10 cellular contexts compared by ENCODE assay signal in genomic region chr6:142838821-142839685, GRCh38.
A peak's percentile ranks its signal among the peaks of the same experiment; 100 is the strongest.
DNase-seq lines count a peak whose midpoint lies in the region.
"Had no signal": no experiment of that assay in that cellular context is flagged by ENCODE, and none has a peak within 500 bp of the region (broad histone marks: within the 10 kb centered on the region; RNA-seq: fewer than 3 reads in every experiment).

No MANE protein-coding gene starts in this region.

- no peak overlapping the region for H2BK5ac ChIP-seq in mesenchymal stem cell (ENCODE audit: low read depth, low read length, poor library complexity, severe bottlenecking)

- H3K36me3 ChIP-seq in mesenchymal stem cell (ENCODE audit: control insufficient read depth in 1 of 2, insufficient read depth in 2 of 2, low read depth in 1 of 2, low read length in 2 of 2), result peaks cover 0 to 3% of the 10 kb centered on the region in 2 experiments

- H3K4me3 ChIP-seq in mesenchymal stem cell (ENCODE audit: insufficient read depth in 1 of 2, low read depth in 1 of 2, low read length in 2 of 2), result no peak overlapping the region

- H3K27me3 ChIP-seq in mesenchymal stem cell (ENCODE audit: control insufficient read depth in 1 of 2, insufficient read depth in 1 of 2, low read length in 2 of 2), result no peaks in the 10 kb centered on the region

- H2BK15ac ChIP-seq in mesenchymal stem cell (ENCODE audit: low read depth, poor library complexity, severe bottlenecking), result no peak overlapping the region

- H3K18ac ChIP-seq in mesenchymal stem cell (ENCODE audit: low read depth in 1 of 2, low read length in 2 of 2), result no peak overlapping the region

- no peak overlapping the region for H2AK5ac ChIP-seq in mesenchymal stem cell (ENCODE audit: low read length, severe bottlenecking)

- no peak overlapping the region for H3K27ac ChIP-seq in mesenchymal stem cell (ENCODE audit: low read length, poor library complexity, severe bottlenecking)

- peaks cover 6% of the 10 kb centered on the region for H3K36me3 Mint-ChIP-seq in IgD-negative memory B cell
- H3K36me3 Mint-ChIP-seq: brain had no signal

- H3K4me3 Mint-ChIP-seq in IgD-negative memory B cell, result peak overlapping the region; percentile 39 to 92 (median 81)
- H3K4me3 Mint-ChIP-seq: brain had no signal

- peak overlapping the region; percentile 19 for H2BK120ac ChIP-seq in mesenchymal stem cell (ENCODE audit: low read depth, low read length)

- peaks cover 2% of the 10 kb centered on the region for H3K4me1 ChIP-seq in mesenchymal stem cell (ENCODE audit: control insufficient read depth, insufficient read depth, low read depth, low read length)

- H2AFZ ChIP-seq in mesenchymal stem cell (ENCODE audit: low read depth, low read length), result no peak overlapping the region

- H3K23ac ChIP-seq in mesenchymal stem cell (ENCODE audit: low read length in 2 of 2), result no peak overlapping the region

- H2BK12ac ChIP-seq in mesenchymal stem cell (ENCODE audit: low read length in 2 of 2), result peak overlapping the region in 1 of 2 experiments; percentile 50

- peak overlapping the region; percentile 75 for H4K8ac ChIP-seq in mesenchymal stem cell (ENCODE audit: low read length)

- peak overlapping the region; percentile 59 to 89 (median 83) for H3K27ac Mint-ChIP-seq in IgD-negative memory B cell

- H3K27me3 Mint-ChIP-seq in IgD-negative memory B cell, result no peaks in the 10 kb centered on the region
- H3K27me3 Mint-ChIP-seq: brain had no signal

- H3K9me3 ChIP-seq in mesenchymal stem cell (ENCODE audit: control insufficient read depth, low read length), result no peaks in the 10 kb centered on the region

- intact Hi-C loops in head of caudate nucleus (cut with DNase I), result no loop called here

- H3K14ac ChIP-seq in mesenchymal stem cell (ENCODE audit: low read length in 2 of 2), result no peak overlapping the region

- H3K9me3 Mint-ChIP-seq in IgD-negative memory B cell, result no peaks in the 10 kb centered on the region
- H3K9me3 Mint-ChIP-seq: brain had no signal

- no peak overlapping the region for H3K9ac ChIP-seq in mesenchymal stem cell (ENCODE audit: low read length)

- 77% methylated on average over 5 of the region's 7 CpGs for WGBS in mesenchymal stem cell

- H4K91ac ChIP-seq in mesenchymal stem cell (ENCODE audit: low read length), result no peak overlapping the region

- H3K4ac ChIP-seq in mesenchymal stem cell (ENCODE audit: low read depth in 1 of 2, low read length in 2 of 2), result no peak overlapping the region

- H3K79me1 ChIP-seq in mesenchymal stem cell (replicated peaks; ENCODE audit: low read length, poor library complexity, severe bottlenecking), result peaks cover 6% of the 10 kb centered on the region

- no peak overlapping the region for H3K4me2 ChIP-seq in mesenchymal stem cell (ENCODE audit: low read length, poor library complexity, severe bottlenecking)

- peak; percentile 54 for DNase-seq in Daoy (ENCODE audit: low read depth)
- DNase-seq in astrocyte of the hippocampus (ENCODE audit: low read depth, low spot score), result peak; percentile 24
- peak; percentile 29 for DNase-seq in mesenchymal stem cell
- no peak for DNase-seq in NCI-H1092 treated with DMSO at 0.1 percent for 48 hours (lab: John Stamatoyannopoulos, UW)
- no peak for DNase-seq in GDM1 (lab: John Stamatoyannopoulos, UW)
- DNase-seq in head of caudate nucleus, result no peak
- no peak for DNase-seq in stimulated activated naive CD4-positive, alpha-beta T cell treated with Interleukin-2 at 50 U/mL for 16 hours (lab: John Stamatoyannopoulos, UW)
- DNase-seq: glutamatergic neuron had no signal

- H3K4me1 Mint-ChIP-seq in IgD-negative memory B cell, result peaks cover 45 to 53% (median 47%) of the 10 kb centered on the region in 3 donors

Comparison
In these comparisons a context has a peak if more than half of its experiments do, and no peak if none do; other contexts are left out.
1. DNase-seq: peak in Daoy (single experiment), astrocyte of the hippocampus (single experiment) and mesenchymal stem cell (single experiment); none in NCI-H1092 treated with DMSO at 0.1 percent for 48 hours (single experiment), GDM1 (single experiment), head of caudate nucleus (0 of 42) and stimulated activated naive CD4-positive, alpha-beta T cell treated with Interleukin-2 at 50 U/mL for 16 hours (single experiment).